ENCODE assay signal across 8 cellular contexts in the genomic region with DNA sequence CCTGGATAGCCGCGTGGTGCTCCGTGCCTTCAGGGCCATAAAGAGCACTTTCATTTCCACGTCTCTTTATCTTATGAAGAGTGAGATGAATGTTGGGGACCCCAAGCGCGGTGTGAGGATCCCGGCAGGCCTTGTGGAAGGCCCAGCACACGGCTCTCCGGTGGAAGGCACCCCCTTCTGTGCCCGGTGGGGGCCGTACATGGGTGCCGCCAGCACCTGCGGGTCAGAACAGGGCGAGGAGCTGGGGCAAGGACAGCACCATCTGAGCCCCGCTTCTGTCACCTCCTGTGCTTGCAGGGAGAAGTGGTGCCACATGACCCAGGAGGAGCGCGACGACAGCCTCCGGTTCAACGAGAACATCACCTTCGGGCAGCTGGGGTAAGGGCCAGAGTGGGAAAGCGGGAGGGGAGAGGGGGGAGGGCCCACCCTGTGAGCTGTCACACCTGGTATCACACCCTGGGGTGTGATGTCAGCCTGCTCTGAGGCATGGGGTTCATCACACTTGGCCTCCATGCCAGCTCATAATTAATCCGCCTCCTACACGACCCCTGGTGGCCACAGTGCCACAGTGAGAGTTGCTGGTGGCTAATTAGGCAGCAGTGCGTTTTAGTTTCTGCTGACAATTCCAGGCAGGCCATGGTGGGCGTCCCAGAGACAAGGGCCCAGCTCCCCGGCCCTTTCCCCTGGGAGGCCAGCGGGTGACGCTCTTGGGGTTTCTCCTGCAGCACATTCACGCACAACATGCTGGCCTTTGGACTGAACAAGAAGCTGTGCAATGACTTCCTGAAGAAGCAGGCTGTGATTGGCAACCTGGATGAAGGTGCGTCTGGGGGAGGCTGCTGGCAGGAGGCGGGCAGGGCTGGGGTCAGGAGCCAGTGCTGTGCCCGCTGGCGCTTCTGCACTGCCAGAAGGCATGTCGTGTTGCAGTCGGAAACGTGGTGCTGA. TPM values are rescaled to one million over a fixed set of nuclear protein-coding genes. Genes with fewer than 3 reads are reported as not detected.
DNase-seq lines count a peak whose midpoint lies in the region; ATAC-seq lines count a peak whose summit lies in the region.

No MANE protein-coding gene starts in this region.

- peaks cover 2 to 11% (median 8%) of the 10 kb centered on the region in 4 donors for H3K4me1 Mint-ChIP-seq in CD4-positive, alpha-beta memory T cell

- no peaks in the 10 kb centered on the region for H3K9me3 ChIP-seq in CD4-positive, alpha-beta memory T cell (ENCODE audit: control insufficient read depth in 1 of 2, low read length in 2 of 2)
- no peaks in the 10 kb centered on the region for H3K9me3 ChIP-seq in GM23248 (ENCODE audit: low read depth)

- H2BK15ac ChIP-seq in mesendoderm (replicated peaks; ENCODE audit: low read depth): no peak overlapping the region

- H3K23ac ChIP-seq in mesendoderm (ENCODE audit: low read length): no peak overlapping the region

- H3K27me3 Mint-ChIP-seq in CD4-positive, alpha-beta memory T cell: no peaks in the 10 kb centered on the region

- H2AK5ac ChIP-seq in mesendoderm (ENCODE audit: low read length): no peak overlapping the region

- H3K4me3 Mint-ChIP-seq in CD4-positive, alpha-beta memory T cell: no peak overlapping the region

- peak; percentile 70 to 80 (median 75) for DNase-seq in CD4-positive, alpha-beta memory T cell
- DNase-seq in GM23248: peak; percentile 74
- peak; percentile 41 for DNase-seq in NCI-H510A (lab: John Stamatoyannopoulos, UW)
- DNase-seq in activated CD4-positive, alpha-beta T cell treated with anti-CD3 and anti-CD28 coated beads, Interleukin-2, amount 50 U/mL, for 24 hours (ENCODE audit: low read depth in 1 of 2, low spot score in 1 of 2): peak; percentile 57 to 64
- peak; percentile 72 for DNase-seq in ecto neural progenitor cell (ENCODE audit: low spot score)
- DNase-seq in mesendoderm: peak; percentile 85
- DNase-seq in stimulated activated CD8-positive, alpha-beta memory T cell treated with anti-CD3 and anti-CD28 coated beads, Interleukin-4, amount 100 ng/mL, for 1 hour (ENCODE audit: low read depth in 2 of 2, low spot score in 1 of 2): peak; percentile 38 to 49

- no peak overlapping the region for H2BK5ac ChIP-seq in mesendoderm (ENCODE audit: low read length)

- H3K56ac ChIP-seq in mesendoderm (ENCODE audit: low read length): no peak overlapping the region

- no peaks in the 10 kb centered on the region for H3K36me3 ChIP-seq in CD4-positive, alpha-beta memory T cell (ENCODE audit: insufficient read depth, low read length)
- H3K36me3 ChIP-seq in GM23248 (ENCODE audit: low read depth): no peaks in the 10 kb centered on the region
- no peaks in the 10 kb centered on the region for H3K36me3 ChIP-seq in mesendoderm (ENCODE audit: control insufficient read depth, insufficient read depth, low read length)

- H3K27ac ChIP-seq in CD4-positive, alpha-beta memory T cell (ENCODE audit: low read depth, low read length): no peak overlapping the region
- H3K27ac ChIP-seq in GM23248 (no peak overlapping the region), mesendoderm (ENCODE audit: low read depth, low read length) (no peak overlapping the region)

- no peaks in the 10 kb centered on the region for H3K9me3 Mint-ChIP-seq in CD4-positive, alpha-beta memory T cell

- H2AFZ ChIP-seq in GM23248: no peak overlapping the region

- H3K9ac ChIP-seq in GM23248 (no peak overlapping the region), mesendoderm (ENCODE audit: low read length) (no peak overlapping the region)

- no peaks in the 10 kb centered on the region for H3K4me1 ChIP-seq in CD4-positive, alpha-beta memory T cell (ENCODE audit: insufficient read depth, low read length)
- H3K4me1 ChIP-seq in GM23248 (ENCODE audit: insufficient read depth) (no peaks in the 10 kb centered on the region), mesendoderm (ENCODE audit: control insufficient read depth, low read depth, low read length) (peaks cover 5% of the 10 kb centered on the region)

- H4K20me1 ChIP-seq in GM23248 (ENCODE audit: insufficient read depth): no peaks in the 10 kb centered on the region

- H3K9me2 ChIP-seq in GM23248 (ENCODE audit: insufficient read depth): no peaks in the 10 kb centered on the region

- H3K27me3 ChIP-seq in CD4-positive, alpha-beta memory T cell (ENCODE audit: insufficient read depth, low read length): no peaks in the 10 kb centered on the region
- no peaks in the 10 kb centered on the region for H3K27me3 ChIP-seq in GM23248 (replicated peaks; ENCODE audit: insufficient read depth)
- peaks cover 13% of the 10 kb centered on the region for H3K27me3 ChIP-seq in mesendoderm (ENCODE audit: insufficient read depth, low read length, poor library complexity)

- no peak overlapping the region for H3K4me2 ChIP-seq in GM23248 (ENCODE audit: unreplicated experiment)
- no peak overlapping the region for H3K4me2 ChIP-seq in mesendoderm (ENCODE audit: low read length)

- peak overlapping the region in 5 of 7 donors; percentile 24 to 62 (median 41) for H3K27ac Mint-ChIP-seq in CD4-positive, alpha-beta memory T cell

- no peak overlapping the region for H2BK120ac ChIP-seq in mesendoderm (ENCODE audit: low read depth, low read length)

- no peak overlapping the region for H3K4me3 ChIP-seq in CD4-positive, alpha-beta memory T cell (ENCODE audit: low read length in 2 of 2)
- H3K4me3 ChIP-seq in GM23248: no peak overlapping the region
- no peak overlapping the region for H3K4me3 ChIP-seq in mesendoderm (ENCODE audit: low read length)

- WGBS in GM23248 (ENCODE audit: low coverage in 1 of 2, low lambda C conversion rate in 2 of 2, missing lambda C conversion rate in 2 of 2), 2 experiments: 83 to 85% methylated on average over 36 to 37 of the region's 37 CpGs
- no CpG with 5 or more reads among the region's 37 CpGs for WGBS in mesendoderm (ENCODE audit: extremely low coverage, insufficient coverage, low lambda C conversion rate)

- H4K5ac ChIP-seq in mesendoderm (ENCODE audit: low read length): no peak overlapping the region

- peaks cover 6 to 7% of the 10 kb centered on the region in 2 donors for H3K36me3 Mint-ChIP-seq in CD4-positive, alpha-beta memory T cell

- CTCF ChIA-PET in CD4-positive, alpha-beta memory T cell (lab: Charles Lee; ENCODE audit: partially characterized antibody): interaction anchor here (0.6 to 4.7 kb wide), 37 partner anchors 8 to 466 kb away, joined by 3 to 47 read pairs (median 5); a partner anchor contains a TSS

- no peak overlapping the region for H4K8ac ChIP-seq in mesendoderm (ENCODE audit: low read depth, low read length)

- in situ Hi-C loops in GM23248 (cut with MboI): no loop called here

- no peak overlapping the region for H3K4ac ChIP-seq in mesendoderm (ENCODE audit: low read depth, low read length)

- ATAC-seq in GM21825 (IDR thresholded peaks at IDR 0.05; ENCODE audit: unreplicated experiment): no peak

- no peaks in the 10 kb centered on the region for H3K79me1 ChIP-seq in mesendoderm (ENCODE audit: low read length)

- no peak overlapping the region for H3K18ac ChIP-seq in mesendoderm (ENCODE audit: low read length)

- POLR2A ChIA-PET in CD4-positive, alpha-beta memory T cell (lab: Charles Lee; ENCODE audit: partially characterized antibody): interaction anchor here (1.5 to 1.6 kb wide), 3 partner anchors 30 to 75 kb away, joined by 19 to 30 read pairs (median 25); a partner anchor contains a TSS

- no peaks in the 10 kb centered on the region for H3F3A ChIP-seq in GM23248 (ENCODE audit: insufficient read depth)

- H3K79me2 ChIP-seq in GM23248 (ENCODE audit: insufficient read depth) (no peaks in the 10 kb centered on the region), mesendoderm (ENCODE audit: control insufficient read depth, insufficient read depth, low read length) (no peaks in the 10 kb centered on the region)

- intact Hi-C loops in CD4-positive, alpha-beta memory T cell (cut with micrococcal nuclease): loop anchor here (1.0 to 2.0 kb wide), 6 partner anchors 31 to 332 kb away; a partner anchor contains a TSS

RNA-seq across cellular contexts. Expression of a gene that starts 25.7 kb away (rescaled TPM):
- total RNA-seq in CD4-positive, alpha-beta memory T cell: not detected
- not detected for polyA plus RNA-seq in CD4-positive, alpha-beta memory T cell
- not detected in 2 replicates for total RNA-seq in GM23248 (2014; rRNA removed; shearing (Covaris generic))
- polyA plus RNA-seq in GM23248 (2016; fragmentation: Nextera tagmentation; extraction: Ambion mirVana): not detected in 2 replicates
- polyA plus RNA-seq in mesendoderm (2013, experiment 1 of 2): 0.07 TPM
- not detected for polyA plus RNA-seq in mesendoderm (2013, experiment 2 of 2)

RNA-seq across cellular contexts. Expression of a gene that starts 59.0 kb away (rescaled TPM):
- total RNA-seq in CD4-positive, alpha-beta memory T cell: 10 to 100 TPM; 17.7 to 19.0 TPM
- 10 to 100 TPM in 1 of 2 donors, 1 to 10 TPM in 1; 1.3 to 11.8 TPM for polyA plus RNA-seq in CD4-positive, alpha-beta memory T cell
- total RNA-seq in GM23248 (2014; rRNA removed; shearing (Covaris generic)): 5.3 and 7.6 TPM in 2 replicates
- 5.4 and 5.8 TPM in 2 replicates for polyA plus RNA-seq in GM23248 (2016; fragmentation: Nextera tagmentation; extraction: Ambion mirVana)
- polyA plus RNA-seq in mesendoderm (2013, experiment 1 of 2): 1.8 TPM
- polyA plus RNA-seq in mesendoderm (2013, experiment 2 of 2): 2.2 TPM
